ENCODE assay signal across 36 cellular contexts in the genomic region with DNA sequence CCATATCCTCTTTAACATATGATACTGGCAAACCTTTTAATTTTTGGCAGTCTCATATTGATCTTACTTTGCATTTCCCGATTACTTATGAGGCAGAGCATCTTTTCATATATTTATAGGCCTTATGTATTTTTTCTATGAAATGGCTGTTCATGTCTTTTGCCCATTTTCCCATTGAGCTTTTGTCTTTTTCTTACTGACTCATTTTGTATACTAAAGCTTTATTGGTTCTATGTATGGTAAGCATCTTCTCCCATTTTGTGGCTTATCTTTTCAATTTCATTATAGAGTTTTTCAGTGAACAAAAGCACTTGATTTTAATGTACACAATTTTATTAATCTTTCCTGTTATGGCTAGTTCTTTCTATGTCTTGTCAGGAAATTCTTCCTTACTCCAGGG. TPM values are rescaled to one million over a fixed set of nuclear protein-coding genes. Genes with fewer than 3 reads are reported as not detected.
DNase-seq lines count a peak whose midpoint lies in the region; ATAC-seq, FAIRE-seq and TF ChIP-seq lines count a peak whose summit lies in the region.
"Had no signal": no experiment of that assay in that cellular context is flagged by ENCODE, and none has a peak within 500 bp of the region (broad histone marks: within the 10 kb centered on the region; RNA-seq: fewer than 3 reads in every experiment).

No MANE protein-coding gene starts in this region.

- WGBS in GM12878 (ENCODE audit: insufficient coverage, insufficient replicate concordance, low lambda C conversion rate, missing lambda C conversion rate): 67% methylated on average over 1 of the region's 1 CpG
- 52% methylated on average over 1 of the region's 1 CpG for WGBS in K562 (ENCODE audit: insufficient coverage, low coverage, missing lambda C conversion rate)

- H3K4me3 ChIP-seq in GM12878 (no peak overlapping the region), K562 (no peak overlapping the region), osteoblast (ENCODE audit: insufficient read depth, low read length) (no peak overlapping the region)
- H3K4me3 ChIP-seq: A549; BLaER1; BLaER1 treated with 17β-estradiol and CSF1 and Interleukin-3, amounts not matched to agents 10 nM and 100 nM had no signal

- SMC1A ChIA-PET in GM12878 (lab: Charles Lee; ENCODE audit: uncharacterized antibody, unreplicated experiment): interaction anchor here (1.6 kb wide), 1 partner anchor 12 kb away, joined by 4 read pairs; no protein-coding TSS in a partner anchor

- POLR2A ChIA-PET in GM12878 (lab: Charles Lee): no interaction called here
- POLR2A ChIA-PET in K562 (lab: Yijun Ruan, JAX): interaction anchor here (0.7 to 1.6 kb wide), 2 partner anchors 9 to 71 kb away, joined by 3 read pairs; no protein-coding TSS in a partner anchor

- CTCF ChIA-PET in GM12878 (lab: Yijun Ruan, JAX) (interaction anchor here (0.8 to 1.4 kb wide), 2 partner anchors 30 to 40 kb away, joined by 3 read pairs; no protein-coding TSS in a partner anchor), K562 (lab: Yijun Ruan, JAX; ENCODE audit: low intra/inter-chr PET ratio) (no interaction called here)

- H3K27me3 ChIP-seq in GM12878 (replicated peaks in 1 of 2; ENCODE audit: control insufficient read depth in 2 of 2, insufficient read depth in 2 of 2, low read length in 1 of 2) (no peaks in the 10 kb centered on the region), K562 (ENCODE audit: control insufficient read depth in 2 of 2, insufficient read depth in 2 of 2, low read length in 2 of 2) (no peaks in the 10 kb centered on the region), osteoblast (ENCODE audit: insufficient read depth, low read length) (no peaks in the 10 kb centered on the region)
- H3K27me3 ChIP-seq: BE2C; BLaER1; BLaER1 treated with 17β-estradiol and CSF1 and Interleukin-3, amounts not matched to agents 10 nM and 100 nM had no signal

- BruUV-seq in GM12878 (replicated peaks; lab: Mats Ljungman, UMichigan) (no TSS peak), K562 (replicated peaks; lab: Mats Ljungman, UMichigan) (no TSS peak)

- no peaks in the 10 kb centered on the region for H4K20me1 ChIP-seq in GM12878 (ENCODE audit: control insufficient read depth, insufficient read depth)
- H4K20me1 ChIP-seq in K562 (replicated peaks; ENCODE audit: control insufficient read depth, insufficient read depth, low read length): no peaks in the 10 kb centered on the region
- no peaks in the 10 kb centered on the region for H4K20me1 ChIP-seq in osteoblast (ENCODE audit: insufficient read depth, low read length)

- TF ChIP-seq EP300 in GM12878 (IDR thresholded peaks at IDR 0.05; ENCODE audit: borderline replicate concordance in 1 of 2, control insufficient read depth in 1 of 2, low read depth in 2 of 2, low read length in 2 of 2) (no peak), K562 (IDR thresholded peaks at IDR 0.05; ENCODE audit: low read length) (no peak)

- peaks cover 24% of the 10 kb centered on the region for H3K4me1 Mint-ChIP-seq in osteocyte (ENCODE audit: unreplicated experiment)
- H3K4me1 Mint-ChIP-seq: B cell; CD4-positive, alpha-beta memory T cell; CD4-positive, CD25-positive, alpha-beta regulatory T cell; CD8-positive, alpha-beta memory T cell had no signal

- in situ Hi-C loops in GM12878 (cut with MboI): no loop called here
- in situ Hi-C loops in K562 (cut with MboI): no loop called here

- no peak for TF ChIP-seq RAD21 in GM12878 (IDR thresholded peaks at IDR 0.05; ENCODE audit: insufficient read depth, low read depth, low read length)
- no peak for TF ChIP-seq RAD21 in K562 (CRISPR knock-in tag; conservative IDR thresholded peaks at IDR 0.05 in 1 of 2, IDR thresholded peaks at IDR 0.05 in 1 of 2)

- H3K9me1 ChIP-seq in K562 (ENCODE audit: control insufficient read depth, insufficient read depth, low read length): no peaks in the 10 kb centered on the region

- no peak overlapping the region for H2AFZ ChIP-seq in GM12878 (ENCODE audit: control insufficient read depth, low read depth, low read length)
- no peak overlapping the region for H2AFZ ChIP-seq in K562 (ENCODE audit: low read depth, low read length)
- H2AFZ ChIP-seq in osteoblast (ENCODE audit: low read length): no peak overlapping the region

- no peak for TF ChIP-seq CTCF in GM12878 (IDR thresholded peaks at IDR 0.05 in 2 of 3, conservative IDR thresholded peaks at IDR 0.05 in 1 of 3; ENCODE audit: control insufficient read depth in 2 of 3, extremely low read depth in 1 of 3, insufficient read depth in 1 of 3, low read depth in 3 of 3, low read length in 3 of 3)
- TF ChIP-seq CTCF in K562 (IDR thresholded peaks at IDR 0.05 in 2 of 3, conservative IDR thresholded peaks at IDR 0.05 in 1 of 3; ENCODE audit: insufficient read depth in 2 of 3, low read depth in 1 of 3, low read length in 3 of 3): no peak
- no peak for TF ChIP-seq CTCF in osteoblast (IDR thresholded peaks at IDR 0.05; ENCODE audit: extremely low read depth, low read depth, low read length)
- TF ChIP-seq CTCF in osteocyte (IDR thresholded peaks at IDR 0.05): no peak
- no peak for TF ChIP-seq CTCF in D721Med (IDR thresholded peaks at IDR 0.05; ENCODE audit: insufficient read depth, missing control alignments)

- H3K9ac ChIP-seq in GM12878 (ENCODE audit: control insufficient read depth, insufficient read depth, low read length) (no peak overlapping the region), K562 (ENCODE audit: insufficient read depth in 1 of 2, low read depth in 2 of 2, low read length in 2 of 2) (no peak overlapping the region)
- H3K9ac ChIP-seq: BLaER1; BLaER1 treated with 17β-estradiol and CSF1 and Interleukin-3, amounts not matched to agents 10 nM and 100 nM had no signal

- intact Hi-C loops in GM12878 (cut with micrococcal nuclease; ENCODE audit: unreplicated experiment) (no loop called here), K562 (cut with micrococcal nuclease) (no loop called here)

- no peak for ATAC-seq in GM12878
- ATAC-seq in K562: no peak
- no peak for ATAC-seq in GM19035 (IDR thresholded peaks at IDR 0.05; ENCODE audit: unreplicated experiment)
- no peak for ATAC-seq in HG02763 (IDR thresholded peaks at IDR 0.05; ENCODE audit: unreplicated experiment)
- ATAC-seq: A549; CD8-positive, alpha-beta T cell had no signal

- DNase-seq in GM12878 (ENCODE audit: low read depth, low spot score) (no peak), K562 (ENCODE audit: extremely low read depth in 1 of 4, low spot score in 3 of 4) (no peak), osteoblast (ENCODE audit: insufficient read length, low spot score, missing footprints) (peak; percentile 8), osteocyte (ENCODE audit: extremely low spot score, unreplicated experiment) (no peak), D721Med (ENCODE audit: insufficient read length, low spot score) (no peak), dermis blood vessel endothelial cell (no peak)
- DNase-seq: 8988T; ACHN; AML-193; BE2C; C1 segment of cervical spinal cord; Caco-2; Calu3; CD4-positive, alpha-beta memory T cell; CD4-positive, alpha-beta T cell; CD4-positive, CD25-positive, alpha-beta regulatory T cell; CD8-positive, alpha-beta memory T cell; CD8-positive, alpha-beta T cell; COR-L47; DMS 273 treated with DMSO at 0.1 percent for 48 hours; DMS153; DMS53; DMS79; DMS79 treated with DMSO at 0.1 percent for 48 hours; DND-41; EL had no signal

- no peak overlapping the region for H3K4me3 Mint-ChIP-seq in osteocyte (ENCODE audit: unreplicated experiment)
- H3K4me3 Mint-ChIP-seq: B cell; CD14-positive monocyte; CD4-positive, alpha-beta memory T cell; CD4-positive, alpha-beta T cell; CD4-positive, CD25-positive, alpha-beta regulatory T cell; CD8-positive, alpha-beta memory T cell; CD8-positive, alpha-beta T cell had no signal

- peak overlapping the region; percentile 11 for H3K27ac Mint-ChIP-seq in osteocyte (ENCODE audit: unreplicated experiment)
- H3K27ac Mint-ChIP-seq: B cell; CD14-positive monocyte; CD4-positive, alpha-beta memory T cell; CD4-positive, alpha-beta T cell; CD4-positive, CD25-positive, alpha-beta regulatory T cell; CD8-positive, alpha-beta memory T cell; CD8-positive, alpha-beta T cell had no signal

- FAIRE-seq in GM12878 (lab: Jason Lieb, UNC): no peak
- no peak for FAIRE-seq in K562 (lab: Jason Lieb, UNC)
- FAIRE-seq in D721Med (lab: Jason Lieb, UNC): no peak
- FAIRE-seq: A204.1 had no signal

- H3K36me3 ChIP-seq in GM12878 (ENCODE audit: control insufficient read depth in 2 of 2, insufficient read depth in 2 of 2, low read length in 1 of 2) (peaks cover 0 to 8% of the 10 kb centered on the region in 2 experiments; a peak in 2 of 4 replicates), K562 (ENCODE audit: control insufficient read depth, insufficient read depth, low read length) (no peaks in the 10 kb centered on the region), osteoblast (ENCODE audit: insufficient read depth, low read length) (no peaks in the 10 kb centered on the region)
- H3K36me3 ChIP-seq: BE2C had no signal

- peaks cover 14% of the 10 kb centered on the region for H3K36me3 Mint-ChIP-seq in osteocyte (ENCODE audit: unreplicated experiment)
- H3K36me3 Mint-ChIP-seq: CD14-positive monocyte; CD4-positive, alpha-beta memory T cell; CD4-positive, CD25-positive, alpha-beta regulatory T cell; CD8-positive, alpha-beta memory T cell; CD8-positive, alpha-beta T cell had no signal

- RAD21 ChIA-PET in GM12878 (lab: Charles Lee; ENCODE audit: unreplicated experiment): no interaction called here

- H3K9me3 Mint-ChIP-seq in osteocyte (ENCODE audit: unreplicated experiment): peaks cover 16% of the 10 kb centered on the region
- H3K9me3 Mint-ChIP-seq: CD14-positive monocyte; CD4-positive, alpha-beta memory T cell; CD4-positive, alpha-beta T cell; CD8-positive, alpha-beta memory T cell; CD8-positive, alpha-beta T cell had no signal

- H3K9me3 ChIP-seq in GM12878 (replicated peaks; ENCODE audit: control insufficient read depth, insufficient read depth, low read length): no peaks in the 10 kb centered on the region; the same call in 1 of the 3 replicates
- no peaks in the 10 kb centered on the region for H3K9me3 ChIP-seq in K562 (replicated peaks; ENCODE audit: control insufficient read depth, insufficient read depth, low read depth, low read length)
- no peaks in the 10 kb centered on the region for H3K9me3 ChIP-seq in osteoblast (ENCODE audit: low read depth, low read length)
- H3K9me3 ChIP-seq: A549, BE2C, Caco-2 had no signal

- H3K4me2 ChIP-seq in GM12878 (ENCODE audit: control insufficient read depth, insufficient read depth) (no peak overlapping the region), K562 (ENCODE audit: insufficient read depth, low read length) (no peak overlapping the region), osteoblast (ENCODE audit: insufficient read depth, low read length) (no peak overlapping the region)
- H3K4me2 ChIP-seq: A549; BLaER1; BLaER1 treated with 17β-estradiol and CSF1 and Interleukin-3, amounts not matched to agents 10 nM and 100 nM had no signal

- H3K27ac ChIP-seq in GM12878 (ENCODE audit: control insufficient read depth, insufficient read depth): no peak overlapping the region
- H3K27ac ChIP-seq in K562 (ENCODE audit: extremely low read depth, low read depth, low read length): no peak overlapping the region
- H3K27ac ChIP-seq in osteoblast (ENCODE audit: low read depth, low read length): no peak overlapping the region
- H3K27ac ChIP-seq: 22Rv1; A549; BLaER1; BLaER1 treated with 17β-estradiol and CSF1 and Interleukin-3, amounts not matched to agents 10 nM and 100 nM; C4-2B had no signal

- H3K4me1 ChIP-seq in GM12878 (ENCODE audit: control insufficient read depth, insufficient read depth, low read length): peaks cover 7% of the 10 kb centered on the region; the same call in 1 of the 2 replicates
- peaks cover 0 to 18% of the 10 kb centered on the region in 2 experiments; a peak in 4 of 5 replicates for H3K4me1 ChIP-seq in K562 (replicated peaks in 1 of 2; ENCODE audit: control insufficient read depth in 2 of 2, insufficient read depth in 2 of 2, low read length in 2 of 2)
- no peaks in the 10 kb centered on the region for H3K4me1 ChIP-seq in osteoblast (ENCODE audit: insufficient read depth, low read length)
- H3K4me1 ChIP-seq: BE2C, BLaER1, Caco-2 had no signal

- TF ChIP-seq POLR2A in GM12878 (IDR thresholded peaks at IDR 0.05; ENCODE audit: low read depth, low read length): no peak
- TF ChIP-seq POLR2A in K562 (conservative IDR thresholded peaks at IDR 0.05): no peak

- peaks cover 56% of the 10 kb centered on the region for H3K79me2 ChIP-seq in GM12878 (ENCODE audit: control insufficient read depth, insufficient read depth, low read length)
- peaks cover 28% of the 10 kb centered on the region for H3K79me2 ChIP-seq in K562 (ENCODE audit: control insufficient read depth, insufficient read depth, low read length)
- peaks cover 82% of the 10 kb centered on the region for H3K79me2 ChIP-seq in osteoblast (ENCODE audit: insufficient read depth, low read length)

- H3K27me3 Mint-ChIP-seq in osteocyte (ENCODE audit: unreplicated experiment): no peaks in the 10 kb centered on the region

RNA-seq across cellular contexts. Expression of a gene that starts 17.2 kb away (rescaled TPM):
- 8.3 and 10.8 TPM in 2 replicates for total RNA-seq in GM12878 (2013; cell fraction: nucleolus; rRNA removed)
- total RNA-seq in GM12878 (2014; rRNA removed) (10.6 and 13.8 TPM in 2 replicates), GM12878 (2014; rRNA removed; fragmentation: Illumina TruSeq; extraction: Trizol) (40.6 and 42.2 TPM in 2 replicates), GM12878 (2021) (29.8 and 34.3 TPM in 2 replicates), K562 (2014; rRNA removed) (30.2 and 31.4 TPM in 2 replicates), K562 (2014; rRNA removed; fragmentation: Illumina TruSeq; extraction: Trizol) (41.1 and 46.3 TPM in 2 replicates), K562 (2015; rRNA removed; fragmentation: Illumina TruSeq; extraction: Trizol) (39.5 and 41.0 TPM in 2 replicates), K562 (2021) (33.6 and 37.6 TPM in 2 replicates), osteoblast (27.5 and 42.4 TPM in 2 replicates), osteocyte (93.6 and 101 TPM in 2 replicates), dermis blood vessel endothelial cell (138 and 168 TPM in 2 replicates)
- polyA plus RNA-seq in GM12878 (2011; ENCODE audit: low read depth): 6.8 TPM
- polyA plus RNA-seq in GM12878 (2011; rRNA removed) (31.6 and 54.1 TPM in 2 replicates), GM12878 (2014; fragmentation: Illumina TruSeq; extraction: Trizol) (40.5 and 45.1 TPM in 2 replicates), GM12878 (2014; fragmentation: Nextera tagmentation; extraction: Ambion mirVana) (1 to 10 TPM; 5.6 to 6.6 TPM), GM12878 (2014; rRNA removed) (9.7 and 18.1 TPM in 2 replicates), GM12878 (2016; fragmentation: Nextera tagmentation; extraction: Ambion mirVana) (10 to 100 TPM; 12.7 to 13.4 TPM), K562 (2011; rRNA removed) (6.8 and 10.9 TPM in 2 replicates), K562 (2014; fragmentation: Illumina TruSeq; extraction: Trizol) (34.4 and 42.0 TPM in 2 replicates), K562 (2014; fragmentation: Nextera tagmentation; extraction: Ambion mirVana) (1 to 10 TPM; 6.7 to 7.5 TPM), K562 (2014; rRNA removed) (16.8 and 27.7 TPM in 2 replicates)
- polyA plus RNA-seq in GM12878 (2011; cell fraction: cytosol; rRNA removed): 5.1 and 5.4 TPM in 2 replicates
- 5.7 and 8.7 TPM in 2 replicates for polyA plus RNA-seq in GM12878 (2011; cell fraction: nucleus; rRNA removed)
- 17.0 and 25.4 TPM in 2 replicates for polyA plus RNA-seq in GM12878 (2012)
- 4.6 and 5.6 TPM in 2 replicates for polyA minus RNA-seq in GM12878 (2011; rRNA and poly(A)+ RNA removed)
- 10.6 and 11.1 TPM in 2 replicates for polyA minus RNA-seq in GM12878 (2011; cell fraction: cytosol; rRNA and poly(A)+ RNA removed)
- polyA minus RNA-seq in GM12878 (2011; cell fraction: nucleus; rRNA and poly(A)+ RNA removed): 3.3 and 7.4 TPM in 2 replicates
- total RNA-seq in K562 (2011; cell fraction: chromatin; rRNA removed; ENCODE audit: low replicate concordance): 5.1 and 15.8 TPM in 2 replicates
- 2.6 and 3.2 TPM in 2 replicates for total RNA-seq in K562 (2011; cell fraction: nucleolus; rRNA removed)
- total RNA-seq in K562 (2011; cell fraction: nucleoplasm; rRNA removed): 4.5 and 7.9 TPM in 2 replicates
- 0.24 and 2.7 TPM in 2 replicates for polyA plus RNA-seq in K562 (2011; cell fraction: cytosol; rRNA removed)
- polyA plus RNA-seq in K562 (2011; cell fraction: nucleus; rRNA removed): 0.82 and 4.2 TPM in 2 replicates
- polyA plus RNA-seq in K562 (2012): 21.3 and 25.2 TPM in 2 replicates
- polyA minus RNA-seq in K562 (2011; rRNA and poly(A)+ RNA removed): 4.3 and 13.1 TPM in 2 replicates
- 7.0 and 7.6 TPM in 2 replicates for polyA minus RNA-seq in K562 (2011; cell fraction: cytosol; rRNA and poly(A)+ RNA removed)
- polyA minus RNA-seq in K562 (2011; cell fraction: nucleus; rRNA and poly(A)+ RNA removed): 0.54 and 6.2 TPM in 2 replicates
